Comparison of ENCODE assay signal across 16 cellular contexts in the genomic region with DNA sequence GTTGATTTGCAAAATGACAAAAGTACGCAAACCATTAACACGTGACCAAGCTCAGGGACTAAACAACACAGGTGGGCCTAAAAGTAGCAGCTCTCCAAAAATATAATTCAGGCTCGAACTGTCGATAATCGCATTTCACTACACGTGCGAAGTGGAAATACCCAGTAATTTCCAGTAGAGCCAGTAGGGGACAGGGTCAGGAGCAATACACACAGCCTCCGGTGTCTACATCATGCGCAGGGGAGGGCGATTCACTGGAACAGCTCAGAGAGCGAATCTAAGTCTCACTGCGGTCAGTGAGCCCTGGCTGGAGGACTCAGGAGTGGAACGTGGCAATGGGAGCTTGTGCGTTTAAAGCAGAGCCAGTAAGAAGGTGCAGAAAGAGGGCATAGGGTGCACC.
"Had no signal": no experiment of that assay in that cellular context is flagged by ENCODE, and none has a peak within 500 bp of the region (broad histone marks: within the 10 kb centered on the region; RNA-seq: fewer than 3 reads in every experiment).

No MANE protein-coding gene starts in this region.

- DNase-seq: activated CD8-positive, alpha-beta memory T cell treated with anti-CD3 and anti-CD28 coated beads, Interleukin-2, amount 10 ng/mL, durations not matched to agents 7 days and 5 days; activated effector memory CD4-positive, alpha-beta T cell treated with Interleukin-2 at 50 U/mL for 16 hours; activated T-cell treated with anti-CD3 and anti-CD28 coated beads, Interleukin-2, amount 50 U/mL, for 24 hours; caudate nucleus; colonic mucosa; effector CD4-positive, alpha-beta T cell; hippocampal formation; naive thymus-derived CD4-positive, alpha-beta T cell; stimulated activated CD4-positive, alpha-beta T cell treated with anti-CD3 and anti-CD28 coated beads, Interleukin-15, amount 100 ng/mL, for 24 hours; stimulated activated CD4-positive, alpha-beta T cell treated with anti-CD3 and anti-CD28 coated beads, Interleukin-4, amount 100 ng/mL, for 4 hours; stomach had no signal

- H3K27ac Mint-ChIP-seq: activated CD8-positive, alpha-beta memory T cell treated with anti-CD3 and anti-CD28 coated beads, Interleukin-2, amount 10 ng/mL, durations not matched to agents 7 days and 5 days; activated naive CD4-positive, alpha-beta T cell treated with anti-CD3 and anti-CD28 coated beads, Interleukin-2, amount 50 U/mL, for 24 hours; activated T-cell treated with anti-CD3 and anti-CD28 coated beads, Interleukin-2, amount 50 U/mL, for 24 hours had no signal

- H3K27me3 Mint-ChIP-seq: activated CD8-positive, alpha-beta memory T cell treated with anti-CD3 and anti-CD28 coated beads, Interleukin-2, amount 10 ng/mL, durations not matched to agents 7 days and 5 days; activated naive CD4-positive, alpha-beta T cell treated with anti-CD3 and anti-CD28 coated beads, Interleukin-2, amount 50 U/mL, for 24 hours; activated T-cell treated with anti-CD3 and anti-CD28 coated beads, Interleukin-2, amount 50 U/mL, for 24 hours; naive thymus-derived CD4-positive, alpha-beta T cell had no signal

- ATAC-seq: activated CD8-positive, alpha-beta memory T cell treated with anti-CD3 and anti-CD28 coated beads, Interleukin-2, amount 10 ng/mL, durations not matched to agents 7 days and 5 days; naive thymus-derived CD4-positive, alpha-beta T cell had no signal

- H3K4me1 ChIP-seq: colonic mucosa had no signal

- H3K27me3 ChIP-seq: colonic mucosa, stomach had no signal

- FAIRE-seq: urothelium cell line had no signal

- H3K4me3 ChIP-seq: colonic mucosa, lung, stomach, thoracic aorta had no signal

- H3K9me3 Mint-ChIP-seq: activated naive CD4-positive, alpha-beta T cell treated with anti-CD3 and anti-CD28 coated beads, Interleukin-2, amount 50 U/mL, for 24 hours; activated T-cell treated with anti-CD3 and anti-CD28 coated beads, Interleukin-2, amount 50 U/mL, for 24 hours; naive thymus-derived CD4-positive, alpha-beta T cell had no signal

- H3K4me3 Mint-ChIP-seq: activated CD8-positive, alpha-beta memory T cell treated with anti-CD3 and anti-CD28 coated beads, Interleukin-2, amount 10 ng/mL, durations not matched to agents 7 days and 5 days; activated naive CD4-positive, alpha-beta T cell treated with anti-CD3 and anti-CD28 coated beads, Interleukin-2, amount 50 U/mL, for 24 hours; activated T-cell treated with anti-CD3 and anti-CD28 coated beads, Interleukin-2, amount 50 U/mL, for 24 hours; naive thymus-derived CD4-positive, alpha-beta T cell had no signal

- H3K9me3 ChIP-seq: colonic mucosa, stomach, thoracic aorta had no signal

- H3K27ac ChIP-seq: colonic mucosa, epithelial cell of prostate, stomach, thoracic aorta had no signal

- H3K36me3 ChIP-seq: colonic mucosa had no signal
